2 cellular contexts compared by ENCODE assay signal in genomic region chr13:113351514-113352026, GRCh38.
TF ChIP-seq lines count a peak whose summit lies in the region.

No MANE protein-coding gene starts in this region.

TF ChIP-seq in IMR-90, 13 proteins besides CTCF, POLR2A, EP300 and RAD21 (continued from another document):
- no peak for TF ChIP-seq USF2 (IDR thresholded peaks at IDR 0.05; ENCODE audit: low read depth, low read length)
- TF ChIP-seq ELK1 (IDR thresholded peaks at IDR 0.05; ENCODE audit: borderline replicate concordance, low read depth, low read length) = no peak
- no peak for TF ChIP-seq CHD1 (IDR thresholded peaks at IDR 0.05; ENCODE audit: low read depth, low read length)
- no peak for TF ChIP-seq SMC3 (IDR thresholded peaks at IDR 0.05; ENCODE audit: low read depth, low read length)
- TF ChIP-seq MAFK (IDR thresholded peaks at IDR 0.05; ENCODE audit: low read depth, low read length) = no peak
- no peak for TF ChIP-seq NFE2L2 (IDR thresholded peaks at IDR 0.05; ENCODE audit: low read depth, low read length)
- TF ChIP-seq BHLHE40 (IDR thresholded peaks at IDR 0.05; ENCODE audit: low read depth, low read length) = no peak
- TF ChIP-seq MXI1 (IDR thresholded peaks at IDR 0.05; ENCODE audit: borderline replicate concordance, low read depth, low read length) = no peak
- no peak for TF ChIP-seq FOS (IDR thresholded peaks at IDR 0.05; ENCODE audit: low read depth, low read length)

TF ChIP-seq in liver, 16 proteins besides CTCF, POLR2A, EP300 and RAD21 (continued from another document):
- TF ChIP-seq TAF1 (conservative IDR thresholded peaks at IDR 0.05) (no peak), HNF4A (conservative IDR thresholded peaks at IDR 0.05) (peak in 1 of 2 donors; percentile 37), SP1 (IDR thresholded peaks at IDR 0.05) (peak; percentile 18), NR2F2 (IDR thresholded peaks at IDR 0.05) (peak; percentile 86), YY1 (IDR thresholded peaks at IDR 0.05) (peak; percentile 75), EGR1 (IDR thresholded peaks at IDR 0.05; ENCODE audit: low read depth in 2 of 2) (no peak), JUND (IDR thresholded peaks at IDR 0.05) (no peak), REST (IDR thresholded peaks at IDR 0.05) (no peak), RXRA (IDR thresholded peaks at IDR 0.05) (peak in 1 of 2 donors; percentile 63), HNF4G (IDR thresholded peaks at IDR 0.05) (no peak)
